21 cellular contexts compared by ENCODE assay signal in genomic region chr17:15048933-15049539, GRCh38.
A peak's percentile ranks its signal among the peaks of the same experiment; 100 is the strongest.
DNase-seq lines count a peak whose midpoint lies in the region; TF ChIP-seq lines count a peak whose summit lies in the region.
"Had no signal": no experiment of that assay in that cellular context is flagged by ENCODE, and none has a peak within 500 bp of the region (broad histone marks: within the 10 kb centered on the region; RNA-seq: fewer than 3 reads in every experiment).

No MANE protein-coding gene starts in this region.

- no peaks in the 10 kb centered on the region for H3K79me2 ChIP-seq in neural progenitor cell (ENCODE audit: low read depth)

- peak overlapping the region; percentile 37 for H3K4me2 ChIP-seq in neural progenitor cell
- H3K4me2 ChIP-seq: BLaER1 had no signal

- no peak overlapping the region for H3K4me3 Mint-ChIP-seq in endothelial cell (ENCODE audit: unreplicated experiment)
- H3K4me3 Mint-ChIP-seq in neural progenitor cell, result no peak overlapping the region
- H3K4me3 Mint-ChIP-seq: CD4-positive, alpha-beta T cell; IgD-negative memory B cell had no signal

- peak overlapping the region; percentile 60 for H2AFZ ChIP-seq in neural progenitor cell (replicated peaks)

- no peaks in the 10 kb centered on the region for H4K20me1 ChIP-seq in neural progenitor cell (ENCODE audit: low read depth)
- H4K20me1 ChIP-seq: BLaER1 had no signal

- H3K4me1 ChIP-seq in HUES6 (ENCODE audit: control insufficient read depth, insufficient read depth, low read length) (peaks cover 19% of the 10 kb centered on the region), neural progenitor cell (peaks cover 28% of the 10 kb centered on the region), suprapubic skin (no peaks in the 10 kb centered on the region)
- H3K4me1 ChIP-seq: BLaER1, SJCRH30 had no signal

- no peak for DNase-seq in endothelial cell (ENCODE audit: low spot score)
- DNase-seq in neural progenitor cell (ENCODE audit: low spot score), result peak; percentile 15
- DNase-seq in activated CD4-positive, CD25-positive, alpha-beta regulatory T cell treated with anti-CD3 and anti-CD28 coated beads, Interleukin-2, amount 50 U/mL, for 72 hours, result no peak
- no peak for DNase-seq in NOMO-1 (lab: John Stamatoyannopoulos, UW; ENCODE audit: unreplicated experiment in 2 of 2)
- DNase-seq in HK-2 (ENCODE audit: unreplicated experiment), result no peak
- no peak for DNase-seq in suprapubic skin (ENCODE audit: low spot score in 2 of 2)
- DNase-seq: CD4-positive, alpha-beta T cell; COR-L47; DMS79; HCEC 1CT; NCI-H1105; NCI-H146; NCI-H2029; NCI-H2227 treated with DMSO at 0.1 percent for 48 hours; NCI-H510A treated with DMSO at 0.1 percent for 48 hours; NCI-H748 treated with DMSO at 0.1 percent for 48 hours; NK-92 treated with Interleukin-12 subunit alpha and Interleukin-12 subunit beta, amount 100 ng/mL, for 24 hours; SJCRH30 had no signal

- H3K36me3 ChIP-seq in HUES6 (ENCODE audit: control insufficient read depth, insufficient read depth, low read length) (no peaks in the 10 kb centered on the region), neural progenitor cell (no peaks in the 10 kb centered on the region), suprapubic skin (no peaks in the 10 kb centered on the region)
- H3K36me3 ChIP-seq: BLaER1, SJCRH30 had no signal

- H3K27me3 ChIP-seq in HUES6 (ENCODE audit: control insufficient read depth, insufficient read depth, low read length) (no peaks in the 10 kb centered on the region), neural progenitor cell (no peaks in the 10 kb centered on the region), suprapubic skin (peaks cover 13% of the 10 kb centered on the region)
- H3K27me3 ChIP-seq: BLaER1 had no signal

- H3K9me3 Mint-ChIP-seq in endothelial cell (ENCODE audit: unreplicated experiment), result no peaks in the 10 kb centered on the region
- peaks cover 5% of the 10 kb centered on the region for H3K9me3 Mint-ChIP-seq in neural progenitor cell

- H3K27me3 Mint-ChIP-seq in endothelial cell (ENCODE audit: unreplicated experiment), result no peaks in the 10 kb centered on the region
- no peaks in the 10 kb centered on the region for H3K27me3 Mint-ChIP-seq in neural progenitor cell (ENCODE audit: insufficient read depth, low read depth)

- H3K4me3 ChIP-seq in HUES6 (ENCODE audit: low read depth, low read length) (no peak overlapping the region; the same call in 1 of the 2 replicates), neural progenitor cell (no peak overlapping the region), suprapubic skin (no peak overlapping the region)
- H3K4me3 ChIP-seq: BLaER1, SJCRH30 had no signal

- H3K27ac ChIP-seq in HUES6 (ENCODE audit: low read depth, low read length), result peak overlapping the region; percentile 32; the same call in 1 of the 2 replicates
- H3K27ac ChIP-seq in neural progenitor cell, result no peak overlapping the region
- H3K27ac ChIP-seq in suprapubic skin, result no peak overlapping the region
- H3K27ac ChIP-seq: BLaER1, SJCRH30 had no signal

- H3K36me3 Mint-ChIP-seq in endothelial cell (ENCODE audit: low read depth, unreplicated experiment), result no peaks in the 10 kb centered on the region
- H3K36me3 Mint-ChIP-seq in neural progenitor cell, result no peaks in the 10 kb centered on the region

- H3K9ac ChIP-seq in HUES6 (ENCODE audit: low read length) (no peak overlapping the region), neural progenitor cell (no peak overlapping the region)
- H3K9ac ChIP-seq: BLaER1 had no signal

- H3K4me1 Mint-ChIP-seq in endothelial cell (ENCODE audit: unreplicated experiment) (peaks cover 6% of the 10 kb centered on the region), neural progenitor cell (peaks cover 18% of the 10 kb centered on the region)
- H3K4me1 Mint-ChIP-seq: IgD-negative memory B cell had no signal

- no peak for TF ChIP-seq CTCF in endothelial cell (IDR thresholded peaks at IDR 0.05; ENCODE audit: unreplicated experiment)
- TF ChIP-seq CTCF in neural progenitor cell (IDR thresholded peaks at IDR 0.05), result no peak
- no peak for TF ChIP-seq CTCF in suprapubic skin (IDR thresholded peaks at IDR 0.05)

- H3K27ac Mint-ChIP-seq in endothelial cell (ENCODE audit: unreplicated experiment) (peak overlapping the region; percentile 63), neural progenitor cell (no peak overlapping the region)
- H3K27ac Mint-ChIP-seq: CD4-positive, alpha-beta T cell; IgD-negative memory B cell had no signal

- 41% methylated on average over 3 of the region's 3 CpGs for WGBS in suprapubic skin

- TF ChIP-seq POLR2A in suprapubic skin (IDR thresholded peaks at IDR 0.05), result no peak

- no peak for TF ChIP-seq EP300 in suprapubic skin (IDR thresholded peaks at IDR 0.05)

- H3K9me3 ChIP-seq in HUES6 (ENCODE audit: control insufficient read depth, insufficient read depth, low read depth, low read length), result no peaks in the 10 kb centered on the region
- no peaks in the 10 kb centered on the region for H3K9me3 ChIP-seq in neural progenitor cell (ENCODE audit: low read depth)
- H3K9me3 ChIP-seq in suprapubic skin, result no peaks in the 10 kb centered on the region
- H3K9me3 ChIP-seq: BLaER1, SJCRH30 had no signal

- H3F3A ChIP-seq in neural progenitor cell (ENCODE audit: low read depth), result peaks cover 15% of the 10 kb centered on the region
